Comparison of ENCODE assay signal across 2 cellular contexts in genomic region chr18:5107990-5108389, GRCh38.
A peak's percentile ranks its signal among the peaks of the same experiment; 100 is the strongest.
TF ChIP-seq lines count a peak whose summit lies in the region.

No MANE protein-coding gene starts in this region.

TF ChIP-seq in SK-N-SH, 30 proteins besides CTCF, POLR2A, EP300 and RAD21 (continued from another document):
- TF ChIP-seq REST (IDR thresholded peaks at IDR 0.05; ENCODE audit: low read depth, low read length) (peak; percentile 81; the same call in 1 of the 2 replicates), FOXJ3 (CRISPR knock-in tag; IDR thresholded peaks at IDR 0.05) (no peak), FOSL2 (IDR thresholded peaks at IDR 0.05; ENCODE audit: borderline replicate concordance, low read depth) (no peak), USF2 (IDR thresholded peaks at IDR 0.05; ENCODE audit: borderline replicate concordance, low read depth, low read length) (no peak)

TF ChIP-seq in SK-N-SH treated with all-trans-retinoic acid at 6 μM for 48 hours, 23 proteins besides CTCF, POLR2A, EP300 and RAD21 (continued from another document):
- TF ChIP-seq PPARA (CRISPR knock-in tag; IDR thresholded peaks at IDR 0.05; ENCODE audit: borderline replicate concordance), result no peak
- TF ChIP-seq ZC3H10 (CRISPR knock-in tag; IDR thresholded peaks at IDR 0.05), result no peak
- TF ChIP-seq TCF4 (CRISPR knock-in tag; IDR thresholded peaks at IDR 0.05; ENCODE audit: borderline replicate concordance), result no peak
- no peak for TF ChIP-seq OSR1 (CRISPR knock-in tag; IDR thresholded peaks at IDR 0.05)
